Comparison of ENCODE assay signal across 10 cellular contexts in the genomic region with DNA sequence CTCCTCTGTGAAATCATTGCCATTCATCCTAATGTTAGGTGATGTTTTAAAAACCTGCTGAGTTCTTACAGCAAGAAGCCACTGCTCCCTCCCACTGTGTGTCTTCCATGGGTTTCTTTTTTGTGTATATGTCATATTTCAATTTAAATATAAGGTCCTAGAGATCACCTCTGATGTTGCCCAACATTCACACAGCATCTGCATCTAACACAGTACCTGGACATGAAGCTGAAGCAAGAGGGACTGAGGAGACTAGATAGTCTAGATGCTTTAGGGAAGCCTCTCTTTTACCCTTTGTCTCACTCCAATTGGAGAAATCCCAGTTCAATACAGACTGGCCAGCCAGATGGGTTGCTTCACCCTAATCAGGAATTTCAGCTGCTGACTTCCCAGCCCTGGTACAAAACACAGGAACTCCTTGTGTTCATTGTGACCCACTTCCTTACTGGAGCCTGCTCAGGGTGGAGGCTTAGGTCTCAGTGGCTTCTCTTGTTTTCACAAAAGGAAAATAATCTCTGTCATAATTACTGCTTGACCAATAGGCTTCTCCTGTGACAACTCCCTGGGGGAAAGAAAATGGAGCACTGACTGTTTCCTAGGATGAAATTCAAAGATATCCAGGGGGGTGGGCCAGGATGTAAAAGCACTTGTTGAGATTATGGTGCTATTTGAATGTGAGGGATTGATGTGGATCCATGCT. TPM values are rescaled to one million over a fixed set of nuclear protein-coding genes. Genes with fewer than 3 reads are reported as not detected.
A peak's percentile ranks its signal among the peaks of the same experiment; 100 is the strongest.
DNase-seq lines count a peak whose midpoint lies in the region; ATAC-seq, FAIRE-seq and TF ChIP-seq lines count a peak whose summit lies in the region.
"Had no signal": no experiment of that assay in that cellular context is flagged by ENCODE, and none has a peak within 500 bp of the region (broad histone marks: within the 10 kb centered on the region; RNA-seq: fewer than 3 reads in every experiment).

No MANE protein-coding gene starts in this region.

- peak overlapping the region; percentile 79 for H3K4me3 Mint-ChIP-seq in stimulated activated effector memory CD8-positive, alpha-beta T cell treated with anti-CD3 and anti-CD28 coated beads, Interleukin-12 subunit alpha, Interleukin-12 subunit beta, amount 100 ng/mL, for 72 hours
- H3K4me3 Mint-ChIP-seq in Caco-2 (ENCODE audit: unreplicated experiment) = no peak overlapping the region

- H3K27ac ChIP-seq in SU-DHL-6 (ENCODE audit: low read depth, low read length) = peak overlapping the region; percentile 96
- peak overlapping the region; percentile 81 to 99 (median 94) for H3K27ac ChIP-seq in heart left ventricle

- no peaks in the 10 kb centered on the region for H3K9me3 ChIP-seq in SU-DHL-6 (ENCODE audit: insufficient read depth, low read length)
- H3K9me3 ChIP-seq in heart left ventricle = no peaks in the 10 kb centered on the region
- no peaks in the 10 kb centered on the region for H3K9me3 ChIP-seq in Caco-2

- peaks cover 89% of the 10 kb centered on the region for H3K4me1 Mint-ChIP-seq in stimulated activated effector memory CD8-positive, alpha-beta T cell treated with anti-CD3 and anti-CD28 coated beads, Interleukin-12 subunit alpha, Interleukin-12 subunit beta, amount 100 ng/mL, for 72 hours
- H3K4me1 Mint-ChIP-seq in Caco-2 (ENCODE audit: low read depth, unreplicated experiment) = peaks cover 12% of the 10 kb centered on the region

- TF ChIP-seq POLR2A in heart left ventricle (IDR thresholded peaks at IDR 0.05) (peak in 1 of 2 donors; percentile 36), H54 (IDR thresholded peaks at IDR 0.05; ENCODE audit: low read depth, low read length) (no peak)

- H3K36me3 ChIP-seq in SU-DHL-6 (ENCODE audit: low read length) (no peaks in the 10 kb centered on the region), heart left ventricle (no peaks in the 10 kb centered on the region), Caco-2 (ENCODE audit: control insufficient read depth, insufficient read depth, low read length) (no peaks in the 10 kb centered on the region)

- H3K79me2 ChIP-seq in SU-DHL-6 (ENCODE audit: insufficient read depth, low read length) = no peaks in the 10 kb centered on the region

- CTCF ChIA-PET in Caco-2 (lab: Charles Lee) = no interaction called here

- no peaks in the 10 kb centered on the region for H3K9me2 ChIP-seq in SU-DHL-6 (replicated peaks; ENCODE audit: insufficient read depth, low read length)

- peaks cover 47% of the 10 kb centered on the region for H3F3A ChIP-seq in SU-DHL-6 (ENCODE audit: insufficient read depth)

- TF ChIP-seq CTCF in SU-DHL-6 (IDR thresholded peaks at IDR 0.05; ENCODE audit: insufficient read depth, low read length, poor library complexity, severe bottlenecking) (no peak), heart left ventricle (IDR thresholded peaks at IDR 0.05) (no peak), Caco-2 (IDR thresholded peaks at IDR 0.05; ENCODE audit: insufficient read depth in 1 of 2, low read depth in 1 of 2, low read length in 1 of 2, severe bottlenecking in 1 of 2, unreplicated experiment in 1 of 2) (no peak)

- peak overlapping the region; percentile 96 for H3K4me2 ChIP-seq in SU-DHL-6 (ENCODE audit: low read depth, low read length, poor library complexity, severe bottlenecking)

- ATAC-seq in heart left ventricle = peak; percentile 38 to 67 (median 64)
- no peak for ATAC-seq in stimulated activated effector memory CD8-positive, alpha-beta T cell treated with anti-CD3 and anti-CD28 coated beads, Interleukin-12 subunit alpha, Interleukin-12 subunit beta, amount 100 ng/mL, for 72 hours
- ATAC-seq in HG02852 (IDR thresholded peaks at IDR 0.05; ENCODE audit: unreplicated experiment) = no peak

- H3K27me3 ChIP-seq in SU-DHL-6 (ENCODE audit: low read length) = no peaks in the 10 kb centered on the region
- H3K27me3 ChIP-seq in heart left ventricle = no peaks in the 10 kb centered on the region
- no peaks in the 10 kb centered on the region for H3K27me3 ChIP-seq in Caco-2 (replicated peaks; ENCODE audit: control insufficient read depth, insufficient read depth, low read length)

- no peak overlapping the region for H2AFZ ChIP-seq in SU-DHL-6 (ENCODE audit: low read depth, low read length, severe bottlenecking)

- no TSS peak for BruUV-seq in Caco-2 (replicated peaks; lab: Mats Ljungman, UMichigan)

- no peak overlapping the region for H3K4me3 ChIP-seq in SU-DHL-6 (ENCODE audit: insufficient read depth, low read length, poor library complexity, severe bottlenecking)
- no peak overlapping the region for H3K4me3 ChIP-seq in heart left ventricle
- H3K4me3 ChIP-seq in Caco-2 (ENCODE audit: low read depth, low read length) = no peak overlapping the region

- H3K27me3 Mint-ChIP-seq in Caco-2 (ENCODE audit: insufficient read depth, unreplicated experiment) = peaks cover 4% of the 10 kb centered on the region

- H3K4me1 ChIP-seq in heart left ventricle = peaks cover 7 to 78% (median 73%) of the 10 kb centered on the region in 12 donors
- 0 out of 2 replicates have a peak, but pooled peaks cover 7% of the 10 kb centered on the region for H3K4me1 ChIP-seq in Caco-2

- intact Hi-C loops in heart left ventricle (cut with DNase I) = no loop called here
- intact Hi-C loops in Caco-2 (cut with micrococcal nuclease; ENCODE audit: unreplicated experiment) = loop anchor here (10.0 kb wide), 1 partner anchor 288 kb away; no protein-coding TSS in a partner anchor

- DNase-seq in DMS53 (lab: John Stamatoyannopoulos, UW) = peak; percentile 59
- no peak for DNase-seq in DMS53 treated with DMSO at 0.1 percent for 48 hours (lab: John Stamatoyannopoulos, UW; ENCODE audit: unreplicated experiment)
- DNase-seq in heart left ventricle = peak in 4 of 5 donors; percentile 46 to 73 (median 56)
- DNase-seq in stimulated activated effector memory CD8-positive, alpha-beta T cell treated with anti-CD3 and anti-CD28 coated beads, Interleukin-12 subunit alpha, Interleukin-12 subunit beta, amount 100 ng/mL, for 72 hours (ENCODE audit: low spot score in 2 of 2) = no peak
- no peak for DNase-seq in Caco-2
- DNase-seq in H54 (ENCODE audit: insufficient read length, low spot score) = no peak

- H3K27ac Mint-ChIP-seq in stimulated activated effector memory CD8-positive, alpha-beta T cell treated with anti-CD3 and anti-CD28 coated beads, Interleukin-12 subunit alpha, Interleukin-12 subunit beta, amount 100 ng/mL, for 72 hours = peak overlapping the region; percentile 95
- no peak overlapping the region for H3K27ac Mint-ChIP-seq in Caco-2 (ENCODE audit: unreplicated experiment)

- H3K9ac ChIP-seq in SU-DHL-6 (ENCODE audit: low read length) = peak overlapping the region; percentile 56

- H3K36me3 Mint-ChIP-seq in stimulated activated effector memory CD8-positive, alpha-beta T cell treated with anti-CD3 and anti-CD28 coated beads, Interleukin-12 subunit alpha, Interleukin-12 subunit beta, amount 100 ng/mL, for 72 hours = peaks cover 13% of the 10 kb centered on the region
- H3K36me3 Mint-ChIP-seq in Caco-2 (ENCODE audit: insufficient read depth, unreplicated experiment) = peaks cover 10% of the 10 kb centered on the region

- no peak for FAIRE-seq in H54 (lab: Jason Lieb, UNC)
- FAIRE-seq: A204.1, urothelium cell line had no signal

- no peaks in the 10 kb centered on the region for H4K20me1 ChIP-seq in SU-DHL-6 (ENCODE audit: low read depth, low read length)

- POLR2A ChIA-PET in Caco-2 (lab: Charles Lee) = no interaction called here

- H3K9me3 Mint-ChIP-seq in stimulated activated effector memory CD8-positive, alpha-beta T cell treated with anti-CD3 and anti-CD28 coated beads, Interleukin-12 subunit alpha, Interleukin-12 subunit beta, amount 100 ng/mL, for 72 hours = no peaks in the 10 kb centered on the region
- no peaks in the 10 kb centered on the region for H3K9me3 Mint-ChIP-seq in Caco-2 (ENCODE audit: unreplicated experiment)

RNA-seq across cellular contexts. Expression of a gene that starts 17.3 kb away (rescaled TPM):
- 100 to 1,000 TPM in 1 of 9 donors, 10 to 100 TPM in 8; 28.0 to 174 (median 42.1) TPM for total RNA-seq in heart left ventricle
- 10 to 100 TPM; 23.8 to 77.3 TPM for polyA plus RNA-seq in heart left ventricle
- 21.2 and 21.6 TPM in 2 replicates for total RNA-seq in Caco-2 (2022)

RNA-seq across cellular contexts. Expression of a gene that starts 28.3 kb away (rescaled TPM):
- total RNA-seq in heart left ventricle = 10 to 100 TPM in 4 of 9 donors, 1 to 10 TPM in 5; 6.1 to 33.2 (median 8.5) TPM
- polyA plus RNA-seq in heart left ventricle = 1 to 10 TPM; 3.0 to 7.0 TPM
- total RNA-seq in Caco-2 (2022) = 32.6 and 36.3 TPM in 2 replicates

Comparison
In these comparisons a context has a peak if more than half of its experiments do, and no peak if none do; other contexts are left out.
1. DNase-seq: peak in DMS53 (single experiment) and heart left ventricle (4 of 5); none in DMS53 treated with DMSO at 0.1 percent for 48 hours (single experiment), stimulated activated effector memory CD8-positive, alpha-beta T cell treated with anti-CD3 and anti-CD28 coated beads, Interleukin-12 subunit alpha, Interleukin-12 subunit beta, amount 100 ng/mL, for 72 hours (0 of 2), Caco-2 (0 of 2) and H54 (single experiment).
2. ATAC-seq: peak in heart left ventricle (4 of 4); none in stimulated activated effector memory CD8-positive, alpha-beta T cell treated with anti-CD3 and anti-CD28 coated beads, Interleukin-12 subunit alpha, Interleukin-12 subunit beta, amount 100 ng/mL, for 72 hours (single experiment) and HG02852 (single experiment).